In genomic region chr22:48639896-48640732, GRCh38 we compare ENCODE assay signal across 16 cellular contexts.
"Had no signal": no experiment of that assay in that cellular context is flagged by ENCODE, and none has a peak within 500 bp of the region (broad histone marks: within the 10 kb centered on the region; RNA-seq: fewer than 3 reads in every experiment).

No MANE protein-coding gene starts in this region.

- H3K27ac Mint-ChIP-seq: activated CD4-positive, alpha-beta T cell treated with anti-CD3 and anti-CD28 coated beads, Interleukin-2, amount 10 ng/mL, durations not matched to agents 24 days and 14 days; activated CD8-positive, alpha-beta T cell treated with anti-CD3 and anti-CD28 coated beads for 36 hours; activated T-helper 17 cell treated with anti-CD3 and anti-CD28 coated beads, Interleukin-2, amount 50 U/mL, for 72 hours; progenitor cell of endocrine pancreas; stimulated activated naive CD8-positive, alpha-beta T cell treated with anti-CD3 and anti-CD28 coated beads, Interleukin-15, Interleukin-2, amounts not matched to agents 100 ng/mL and 50 ng/mL, for 24 hours had no signal

- ATAC-seq: activated T-helper 17 cell treated with anti-CD3 and anti-CD28 coated beads, Interleukin-2, amount 50 U/mL, for 72 hours; gastroesophageal sphincter; heart right ventricle; left lung had no signal

- H3K4me3 ChIP-seq: ascending aorta, gastroesophageal sphincter, heart right ventricle, left lung, tibial nerve had no signal

- H3K36me3 ChIP-seq: ascending aorta, gastroesophageal sphincter, heart right ventricle, left lung, tibial nerve had no signal

- H3K9me3 Mint-ChIP-seq: activated CD4-positive, alpha-beta T cell treated with anti-CD3 and anti-CD28 coated beads, Interleukin-2, amount 10 ng/mL, durations not matched to agents 24 days and 14 days; activated CD8-positive, alpha-beta T cell treated with anti-CD3 and anti-CD28 coated beads for 36 hours; activated T-helper 17 cell treated with anti-CD3 and anti-CD28 coated beads, Interleukin-2, amount 50 U/mL, for 72 hours; stimulated activated naive CD8-positive, alpha-beta T cell treated with anti-CD3 and anti-CD28 coated beads, Interleukin-15, Interleukin-2, amounts not matched to agents 100 ng/mL and 50 ng/mL, for 24 hours had no signal

- H3K27me3 Mint-ChIP-seq: activated CD4-positive, alpha-beta T cell treated with anti-CD3 and anti-CD28 coated beads, Interleukin-2, amount 10 ng/mL, durations not matched to agents 24 days and 14 days; activated CD8-positive, alpha-beta T cell treated with anti-CD3 and anti-CD28 coated beads for 36 hours; activated T-helper 17 cell treated with anti-CD3 and anti-CD28 coated beads, Interleukin-2, amount 50 U/mL, for 72 hours; progenitor cell of endocrine pancreas; stimulated activated naive CD8-positive, alpha-beta T cell treated with anti-CD3 and anti-CD28 coated beads, Interleukin-15, Interleukin-2, amounts not matched to agents 100 ng/mL and 50 ng/mL, for 24 hours had no signal

- H3K4me3 Mint-ChIP-seq: activated CD4-positive, alpha-beta T cell treated with anti-CD3 and anti-CD28 coated beads, Interleukin-2, amount 10 ng/mL, durations not matched to agents 24 days and 14 days; activated CD8-positive, alpha-beta T cell treated with anti-CD3 and anti-CD28 coated beads for 36 hours; activated T-helper 17 cell treated with anti-CD3 and anti-CD28 coated beads, Interleukin-2, amount 50 U/mL, for 72 hours; stimulated activated naive CD8-positive, alpha-beta T cell treated with anti-CD3 and anti-CD28 coated beads, Interleukin-15, Interleukin-2, amounts not matched to agents 100 ng/mL and 50 ng/mL, for 24 hours had no signal

- DNase-seq: activated CD4-positive, alpha-beta T cell treated with anti-CD3 and anti-CD28 coated beads, Interleukin-2, amount 10 ng/mL, durations not matched to agents 24 days and 14 days; activated CD8-positive, alpha-beta T cell treated with anti-CD3 and anti-CD28 coated beads for 36 hours; activated naive CD4-positive, alpha-beta T cell treated with Interleukin-2 at 50 U/mL for 16 hours; activated T-cell treated with anti-CD3 and anti-CD28 coated beads, Interleukin-2, amount 50 U/mL, for 1 hour; effector CD4-positive, alpha-beta T cell; mammary epithelial cell; midbrain; T1000 had no signal

- H3K4me1 ChIP-seq: ascending aorta, gastroesophageal sphincter, heart right ventricle, left lung had no signal

- H3K27me3 ChIP-seq: ascending aorta, left lung, tibial nerve had no signal

- H3K9me3 ChIP-seq: ascending aorta, gastroesophageal sphincter, heart right ventricle, left lung, tibial nerve had no signal

- H3K27ac ChIP-seq: ascending aorta, gastroesophageal sphincter, heart right ventricle, left lung had no signal

- H3K4me1 Mint-ChIP-seq: activated CD4-positive, alpha-beta T cell treated with anti-CD3 and anti-CD28 coated beads, Interleukin-2, amount 10 ng/mL, durations not matched to agents 24 days and 14 days; activated T-helper 17 cell treated with anti-CD3 and anti-CD28 coated beads, Interleukin-2, amount 50 U/mL, for 72 hours had no signal
